Comparison of ENCODE assay signal across 15 cellular contexts in genomic region chr4:650951-651883, GRCh38. TPM values are rescaled to one million over a fixed set of nuclear protein-coding genes. Genes with fewer than 3 reads are reported as not detected.
DNase-seq lines count a peak whose midpoint lies in the region; ATAC-seq and TF ChIP-seq lines count a peak whose summit lies in the region.
"Had no signal": no experiment of that assay in that cellular context is flagged by ENCODE, and none has a peak within 500 bp of the region (broad histone marks: within the 10 kb centered on the region; RNA-seq: fewer than 3 reads in every experiment).

No MANE protein-coding gene starts in this region.

- peaks cover 10% of the 10 kb centered on the region for H3K27me3 Mint-ChIP-seq in MCF 10A (ENCODE audit: insufficient read depth, unreplicated experiment)
- peaks cover 0 to 27% (median 6%) of the 10 kb centered on the region in 5 donors for H3K27me3 Mint-ChIP-seq in naive thymus-derived CD4-positive, alpha-beta T cell

- H3K4me3 ChIP-seq in breast epithelium (peak overlapping the region in 2 of 3 donors; percentile 33 to 51), thyroid gland (replicated peaks in 1 of 3) (no peak overlapping the region)
- H3K4me3 ChIP-seq in naive thymus-derived CD4-positive, alpha-beta T cell (ENCODE audit: low read length): no peak overlapping the region
- H3K4me3 ChIP-seq: adrenal gland, gastrocnemius medialis had no signal

- no peaks in the 10 kb centered on the region for H3K9me3 Mint-ChIP-seq in MCF 10A (ENCODE audit: unreplicated experiment)
- no peaks in the 10 kb centered on the region for H3K9me3 Mint-ChIP-seq in naive thymus-derived CD4-positive, alpha-beta T cell

- WGBS in thyroid gland, 2 donors: 26 to 27% methylated on average over 38 to 41 of the region's 49 CpGs

- H3K9me3 ChIP-seq in breast epithelium: no peaks in the 10 kb centered on the region
- no peaks in the 10 kb centered on the region for H3K9me3 ChIP-seq in thyroid gland
- no peaks in the 10 kb centered on the region for H3K9me3 ChIP-seq in naive thymus-derived CD4-positive, alpha-beta T cell (ENCODE audit: control insufficient read depth in 2 of 3, low read length in 3 of 3)
- H3K9me3 ChIP-seq: adrenal gland, gastrocnemius medialis had no signal

- TF ChIP-seq CTCF in breast epithelium (IDR thresholded peaks at IDR 0.05) (no peak), MCF 10A (IDR thresholded peaks at IDR 0.05; ENCODE audit: unreplicated experiment) (no peak), thyroid gland (IDR thresholded peaks at IDR 0.05) (no peak)

- intact Hi-C loops in breast epithelium (cut with DNase I; ENCODE audit: low total_unique reads): loop anchor here (10.0 kb wide), 1 partner anchor 914 kb away; no protein-coding TSS in a partner anchor
- intact Hi-C loops in MCF 10A (cut with micrococcal nuclease): no loop called here
- intact Hi-C loops in left colon (cut with DNase I, micrococcal nuclease): no loop called here
- intact Hi-C loops in thyroid gland (cut with DNase I): no loop called here
- intact Hi-C loops in naive thymus-derived CD4-positive, alpha-beta T cell (cut with micrococcal nuclease): no loop called here

- H3K4me3 Mint-ChIP-seq in MCF 10A (ENCODE audit: unreplicated experiment): no peak overlapping the region
- H3K4me3 Mint-ChIP-seq in naive thymus-derived CD4-positive, alpha-beta T cell: no peak overlapping the region

- no peak overlapping the region for H3K27ac Mint-ChIP-seq in MCF 10A (ENCODE audit: low read depth, unreplicated experiment)
- H3K27ac Mint-ChIP-seq in naive thymus-derived CD4-positive, alpha-beta T cell: no peak overlapping the region

- peaks cover 4% of the 10 kb centered on the region for H3K4me1 Mint-ChIP-seq in MCF 10A (ENCODE audit: insufficient read depth, unreplicated experiment)
- H3K4me1 Mint-ChIP-seq in naive thymus-derived CD4-positive, alpha-beta T cell: peaks cover 0 to 5% (median 2%) of the 10 kb centered on the region in 7 donors

- no peak for DNase-seq in breast epithelium (ENCODE audit: low spot score in 2 of 2)
- no peak for DNase-seq in MCF 10A (ENCODE audit: unreplicated experiment)
- DNase-seq in SW480 (ENCODE audit: low spot score): peak; percentile 40
- DNase-seq in left colon: no peak
- peak; percentile 69 to 76 for DNase-seq in thyroid gland
- DNase-seq in naive thymus-derived CD4-positive, alpha-beta T cell: no peak
- DNase-seq: activated T-cell treated with anti-CD3 and anti-CD28 coated beads, Interleukin-2, amount 50 U/mL, for 1 hour; adrenal gland; Calu3; effector CD8-positive, alpha-beta T cell; gastrocnemius medialis had no signal

- BruUV-seq in MCF 10A (replicated peaks; lab: Mats Ljungman, UMichigan): no TSS peak

- H3K27ac ChIP-seq in breast epithelium (no peak overlapping the region), thyroid gland (no peak overlapping the region)
- no peak overlapping the region for H3K27ac ChIP-seq in naive thymus-derived CD4-positive, alpha-beta T cell (ENCODE audit: low read depth, low read length)
- H3K27ac ChIP-seq: adrenal gland, gastrocnemius medialis had no signal

- CTCF ChIA-PET in MCF 10A (lab: Yijun Ruan, JAX): interaction anchor here (0.5 kb wide), 1 partner anchor 52 kb away, joined by 3 read pairs; no protein-coding TSS in a partner anchor
- CTCF ChIA-PET in naive thymus-derived CD4-positive, alpha-beta T cell (lab: Charles Lee): no interaction called here

- H3K27me3 ChIP-seq in breast epithelium (peaks cover 0 to 63% of the 10 kb centered on the region in 2 donors), thyroid gland (no peaks in the 10 kb centered on the region)
- H3K27me3 ChIP-seq in naive thymus-derived CD4-positive, alpha-beta T cell (ENCODE audit: control insufficient read depth in 2 of 2, insufficient read depth in 2 of 2, low read length in 2 of 2): no peaks in the 10 kb centered on the region

- no peaks in the 10 kb centered on the region for H3K36me3 ChIP-seq in breast epithelium
- no peaks in the 10 kb centered on the region for H3K36me3 ChIP-seq in thyroid gland
- no peaks in the 10 kb centered on the region for H3K36me3 ChIP-seq in naive thymus-derived CD4-positive, alpha-beta T cell (ENCODE audit: control insufficient read depth in 2 of 3, insufficient read depth in 3 of 3, low read length in 3 of 3)
- H3K36me3 ChIP-seq: adrenal gland, gastrocnemius medialis had no signal

- no peaks in the 10 kb centered on the region for H3K4me1 ChIP-seq in breast epithelium
- H3K4me1 ChIP-seq in thyroid gland: peaks cover 8% of the 10 kb centered on the region in 2 donors
- H3K4me1 ChIP-seq in naive thymus-derived CD4-positive, alpha-beta T cell (ENCODE audit: control insufficient read depth in 2 of 2, insufficient read depth in 2 of 2, low read length in 2 of 2): no peaks in the 10 kb centered on the region
- H3K4me1 ChIP-seq: adrenal gland, gastrocnemius medialis had no signal

- TF ChIP-seq POLR2A in breast epithelium (IDR thresholded peaks at IDR 0.05): no peak
- no peak for TF ChIP-seq POLR2A in thyroid gland (IDR thresholded peaks at IDR 0.05)

- peaks cover 5% of the 10 kb centered on the region for H3K36me3 Mint-ChIP-seq in MCF 10A (ENCODE audit: insufficient read depth, unreplicated experiment)
- H3K36me3 Mint-ChIP-seq in naive thymus-derived CD4-positive, alpha-beta T cell: no peaks in the 10 kb centered on the region

- ATAC-seq in left colon (peak; percentile 34), GM21825 (IDR thresholded peaks at IDR 0.05; ENCODE audit: unreplicated experiment) (no peak), HG03139 (IDR thresholded peaks at IDR 0.05; ENCODE audit: unreplicated experiment) (no peak)
- ATAC-seq in naive thymus-derived CD4-positive, alpha-beta T cell: no peak
- ATAC-seq: activated CD4-positive, CD25-positive, alpha-beta regulatory T cell treated with anti-CD3 and anti-CD28 coated beads, Interleukin-2, amount 50 U/mL, for 24 hours; gastrocnemius medialis; left lobe of liver had no signal

- POLR2A ChIA-PET in MCF 10A (lab: Yijun Ruan, JAX): no interaction called here
- POLR2A ChIA-PET in naive thymus-derived CD4-positive, alpha-beta T cell (lab: Charles Lee): no interaction called here

RNA-seq across cellular contexts. Expression of gene ATP5ME, which starts 22.9 kb away (rescaled TPM):
- 100 to 1,000 TPM; 108 to 179 (median 128) TPM for total RNA-seq in breast epithelium
- total RNA-seq in MCF 10A (2022): 355 and 389 TPM in 2 replicates
- 100 to 1,000 TPM; 383 to 496 TPM for total RNA-seq in left colon
- 100 to 1,000 TPM in 2 of 4 donors, 10 to 100 TPM in 2; 82.2 to 144 (median 106) TPM for total RNA-seq in thyroid gland
- total RNA-seq in naive thymus-derived CD4-positive, alpha-beta T cell: 100 to 1,000 TPM; 115 to 183 (median 123) TPM
- polyA plus RNA-seq in naive thymus-derived CD4-positive, alpha-beta T cell: 100 to 1,000 TPM; 306 to 404 TPM

RNA-seq across cellular contexts. Expression of gene MYL5, which starts 23.1 kb away (rescaled TPM):
- total RNA-seq in breast epithelium (10 to 100 TPM in 2 of 3 donors, 1 to 10 TPM in 1; 7.9 to 14.9 (median 12.1) TPM), MCF 10A (2022) (30.6 and 32.9 TPM in 2 replicates), left colon (10 to 100 TPM; 30.0 to 37.1 TPM), thyroid gland (10 to 100 TPM; 13.0 to 17.5 (median 14.2) TPM)
- 10 to 100 TPM; 19.9 to 32.7 (median 23.8) TPM for total RNA-seq in naive thymus-derived CD4-positive, alpha-beta T cell
- 1 to 10 TPM; 5.8 to 7.1 TPM for polyA plus RNA-seq in naive thymus-derived CD4-positive, alpha-beta T cell

RNA-seq across cellular contexts. Expression of gene PDE6B, which starts 25.8 kb away (rescaled TPM):
- total RNA-seq in breast epithelium: 10 to 100 TPM in 1 of 3 donors, 1 to 10 TPM in 2; 2.7 to 10.2 (median 8.5) TPM
- not detected in 2 replicates for total RNA-seq in MCF 10A (2022)
- 1 to 10 TPM; 1.3 to 1.4 TPM for total RNA-seq in left colon
- total RNA-seq in thyroid gland: 10 to 100 TPM in 2 of 4 donors, 1 to 10 TPM in 2; 6.4 to 26.4 (median 14.4) TPM
- total RNA-seq in naive thymus-derived CD4-positive, alpha-beta T cell: 10 to 100 TPM; 13.7 to 20.1 (median 18.3) TPM
- 10 to 100 TPM; 21.9 to 28.3 TPM for polyA plus RNA-seq in naive thymus-derived CD4-positive, alpha-beta T cell
- total RNA-seq: Calu3, gastrocnemius medialis had no signal

RNA-seq across cellular contexts. Expression of gene SLC49A3, which starts 37.7 kb away (rescaled TPM):
- total RNA-seq in breast epithelium: 10 to 100 TPM; 14.4 to 22.3 (median 18.3) TPM
- total RNA-seq in MCF 10A (2022): not detected in 2 replicates
- total RNA-seq in left colon: 10 to 100 TPM; 10.7 to 15.8 TPM
- 10 to 100 TPM; 14.9 to 27.1 (median 18.3) TPM for total RNA-seq in thyroid gland
- 1 to 10 TPM in 2 of 5 experiments, under 1 TPM in 3; 0.80 to 9.4 (median 0.92) TPM for total RNA-seq in naive thymus-derived CD4-positive, alpha-beta T cell
- not detected for polyA plus RNA-seq in naive thymus-derived CD4-positive, alpha-beta T cell

RNA-seq across cellular contexts. Expression of gene PCGF3, which starts 54.4 kb away (rescaled TPM):
- 10 to 100 TPM; 60.6 to 71.7 (median 69.4) TPM for total RNA-seq in breast epithelium
- 26.5 and 33.5 TPM in 2 replicates for total RNA-seq in MCF 10A (2022)
- total RNA-seq in left colon: 10 to 100 TPM; 46.9 to 51.9 TPM
- total RNA-seq in thyroid gland: 10 to 100 TPM; 41.4 to 60.0 (median 50.2) TPM
- 10 to 100 TPM; 32.7 to 66.8 (median 42.3) TPM for total RNA-seq in naive thymus-derived CD4-positive, alpha-beta T cell
- 1 to 10 TPM; 3.8 to 5.7 TPM for polyA plus RNA-seq in naive thymus-derived CD4-positive, alpha-beta T cell

Comparison
In these comparisons a context has a peak if more than half of its experiments do, and no peak if none do; other contexts are left out.
1. DNase-seq: peak in SW480 (single experiment) and thyroid gland (2 of 2); none in breast epithelium (0 of 2), MCF 10A (single experiment), left colon (0 of 2) and naive thymus-derived CD4-positive, alpha-beta T cell (0 of 9).
2. H3K4me3 ChIP-seq: peak in breast epithelium (2 of 3); none in thyroid gland (0 of 3) and naive thymus-derived CD4-positive, alpha-beta T cell (single experiment).